In the genomic region with DNA sequence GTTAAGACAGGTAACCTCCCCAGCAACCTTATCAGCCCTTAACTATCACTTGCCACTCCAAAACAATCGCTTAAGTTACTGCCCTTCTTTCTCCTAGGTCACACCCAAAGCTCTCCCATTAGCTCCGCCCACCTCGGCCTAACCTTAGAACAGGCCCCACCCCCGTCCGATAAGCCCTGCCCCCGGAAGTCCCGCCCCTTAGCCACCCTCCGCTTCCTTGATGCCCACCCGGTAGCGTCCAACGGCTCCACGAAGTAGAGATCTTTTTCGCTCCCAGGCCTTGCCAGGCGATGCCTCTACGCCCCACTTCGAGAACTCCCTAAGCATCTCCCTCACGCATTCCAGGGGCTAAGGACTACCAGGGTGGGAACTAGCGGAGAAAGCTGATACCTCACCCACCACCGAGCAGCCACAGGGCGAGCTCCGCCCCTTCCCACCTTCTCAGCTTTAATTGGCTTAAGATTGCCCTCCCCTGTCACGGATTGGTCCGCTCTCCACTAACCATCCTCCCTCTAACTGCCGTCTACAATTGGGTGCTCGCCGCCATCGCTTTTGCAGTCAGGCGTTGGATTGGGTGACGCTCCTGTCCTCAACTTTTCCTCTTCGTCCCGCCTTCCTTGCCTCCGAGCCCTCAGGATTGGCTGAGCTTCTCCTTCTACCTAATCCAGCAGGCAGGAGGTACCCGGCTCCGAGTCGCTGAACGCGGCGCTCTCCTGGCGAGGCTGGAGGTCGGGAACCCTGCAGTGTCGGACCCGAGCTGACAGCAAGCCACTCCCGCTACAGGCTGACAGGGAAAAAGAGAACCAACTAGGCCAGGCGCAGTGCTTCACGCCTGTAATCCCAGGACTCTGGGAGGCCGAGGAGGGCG, we compare ENCODE assay signal across 9 cellular contexts. TPM values are rescaled to one million over a fixed set of nuclear protein-coding genes. Genes with fewer than 3 reads are reported as not detected.
DNase-seq lines count a peak whose midpoint lies in the region; ATAC-seq, FAIRE-seq and TF ChIP-seq lines count a peak whose summit lies in the region.
"Had no signal": no experiment of that assay in that cellular context is flagged by ENCODE, and none has a peak within 500 bp of the region (broad histone marks: within the 10 kb centered on the region; RNA-seq: fewer than 3 reads in every experiment).

Gene ZBTB3, minus strand, starts transcription at position 425 of the 868 bp plus-strand sequence. CDS start 496 bp downstream, outside the sequence.

- DNase-seq in AG09319 (ENCODE audit: extremely low read depth, low read depth) (peak; percentile 98), NCI-H446 treated with DMSO at 0.1 percent for 48 hours (lab: John Stamatoyannopoulos, UW) (peak; percentile 99), cerebellar nuclear complex (lab: John Stamatoyannopoulos, UW) (peak; percentile 99 to 100), kidney (peak; percentile 98)
- DNase-seq in stimulated activated CD4-positive, alpha-beta T cell treated with anti-CD3 and anti-CD28 coated beads, Interleukin-15, amount 100 ng/mL, for 24 hours = peak; percentile 97

- TF ChIP-seq CTCF in AG09319 (IDR thresholded peaks at IDR 0.05; ENCODE audit: low read depth, low read length) (no peak), kidney (IDR thresholded peaks at IDR 0.05; ENCODE audit: borderline replicate concordance, extremely low read depth, insufficient read depth) (no peak)

- H3K4me3 ChIP-seq in kidney (ENCODE audit: low read length in 2 of 2) = peak within 1 kb of the TSS; percentile 94 to 99

- peak within 1 kb of the TSS; percentile 75 to 87 for H3K9ac ChIP-seq in kidney (ENCODE audit: low read length in 2 of 2)

- FAIRE-seq in kidney (lab: Jason Lieb, UNC) = peak; percentile 95
- FAIRE-seq: colon had no signal

- no peaks in the 10 kb centered on the region for H3K9me3 ChIP-seq in kidney (ENCODE audit: control insufficient read depth in 1 of 2, low read length in 2 of 2)

- ATAC-seq in GM19035 (IDR thresholded peaks at IDR 0.05; ENCODE audit: unreplicated experiment) = peak; percentile 95
- ATAC-seq in HG03354 (IDR thresholded peaks at IDR 0.05; ENCODE audit: poor library complexity, severe bottlenecking, unreplicated experiment) = peak; percentile 98
- peak; percentile 97 to 98 for ATAC-seq in activated CD4-positive, CD25-positive, alpha-beta regulatory T cell treated with anti-CD3 and anti-CD28 coated beads, Interleukin-2, amount 50 U/mL, for 24 hours

- peak within 1 kb of the TSS; percentile 95 to 99 for H3K27ac ChIP-seq in kidney (ENCODE audit: low read depth in 2 of 2, low read length in 2 of 2)

- peaks cover 0 to 10% of the 10 kb centered on the region in 2 donors for H3K36me3 ChIP-seq in kidney (ENCODE audit: control insufficient read depth in 1 of 2, insufficient read depth in 2 of 2, low read length in 2 of 2)

- peaks cover 12 to 13% of the 10 kb centered on the region in 2 donors for H3K4me1 ChIP-seq in kidney (ENCODE audit: control insufficient read depth in 1 of 2, insufficient read depth in 1 of 2, low read depth in 1 of 2, low read length in 2 of 2)

- intact Hi-C loops in kidney (cut with DNase I) = no loop called here

RNA-seq across cellular contexts. Expression of gene ZBTB3, which starts in this region (rescaled TPM):
- total RNA-seq in kidney = 15.0 TPM
- polyA plus RNA-seq in kidney (ENCODE audit: insufficient read depth, low read depth, low replicate concordance) = 4.8 TPM

Comparison
In these comparisons a context has a peak if more than half of its experiments do, and no peak if none do; other contexts are left out.
1. Peak in every context shown above with its lines: DNase-seq, ATAC-seq, H3K4me3 ChIP-seq and H3K27ac ChIP-seq.